In genomic region chr14:74504412-74504811, GRCh38 we compare ENCODE assay signal across 15 cellular contexts. TPM values are rescaled to one million over a fixed set of nuclear protein-coding genes. Genes with fewer than 3 reads are reported as not detected.
DNase-seq lines count a peak whose midpoint lies in the region; ATAC-seq and TF ChIP-seq lines count a peak whose summit lies in the region.
"Had no signal": no experiment of that assay in that cellular context is flagged by ENCODE, and none has a peak within 500 bp of the region (broad histone marks: within the 10 kb centered on the region; RNA-seq: fewer than 3 reads in every experiment).

No MANE protein-coding gene starts in this region.

- POLR2A ChIA-PET in RWPE1 (lab: Yijun Ruan, JAX; ENCODE audit: low non-redundant PET) = no interaction called here

- CTCF ChIA-PET in RWPE1 (lab: Yijun Ruan, JAX) = interaction anchor here (0.6 kb wide), 1 partner anchor 160 kb away, joined by 4 read pairs; no protein-coding TSS in a partner anchor

- no peaks in the 10 kb centered on the region for H3K9me3 ChIP-seq in neuronal stem cell (replicated peaks in 1 of 2; ENCODE audit: control insufficient read depth in 2 of 2, insufficient read depth in 1 of 2, low read depth in 1 of 2, low read length in 2 of 2)
- H3K9me3 ChIP-seq: A549, BE2C had no signal

- no peak overlapping the region for H3K4ac ChIP-seq in neuronal stem cell (ENCODE audit: low read length)

- no peak overlapping the region for H2BK15ac ChIP-seq in neuronal stem cell (ENCODE audit: low read length)

- H2BK5ac ChIP-seq in neuronal stem cell (ENCODE audit: low read length) = no peak overlapping the region

- H3K23ac ChIP-seq in neuronal stem cell (ENCODE audit: low read depth, low read length, poor library complexity) = no peak overlapping the region

- H2BK120ac ChIP-seq in neuronal stem cell (ENCODE audit: low read depth, low read length) = no peak overlapping the region

- H3K27ac ChIP-seq in RWPE1 = peak overlapping the region; percentile 51
- no peak overlapping the region for H3K27ac ChIP-seq in coronary artery
- H3K27ac ChIP-seq in neuronal stem cell (replicated peaks; ENCODE audit: low read length) = no peak overlapping the region
- H3K27ac ChIP-seq: A549, GM23248, HL-60 had no signal

- H3K4me3 ChIP-seq in coronary artery (no peak overlapping the region), neuronal stem cell (ENCODE audit: low read length in 2 of 2) (no peak overlapping the region)
- H3K4me3 ChIP-seq: A549, GM23248 had no signal

- H2AFZ ChIP-seq in neuronal stem cell (ENCODE audit: low read length) = no peak overlapping the region
- H2AFZ ChIP-seq: GM23248 had no signal

- H3K14ac ChIP-seq in neuronal stem cell (ENCODE audit: low read length) = no peak overlapping the region

- ATAC-seq in SK-N-SH treated with all-trans-retinoic acid at 6 μM for 48 hours = no peak
- ATAC-seq: A549 had no signal

- H3K18ac ChIP-seq in neuronal stem cell (ENCODE audit: low read length) = no peak overlapping the region

- no peak overlapping the region for H4K91ac ChIP-seq in neuronal stem cell (ENCODE audit: low read depth, low read length, poor library complexity)

- H2AK5ac ChIP-seq in neuronal stem cell (ENCODE audit: low read depth, low read length) = no peak overlapping the region

- no peak overlapping the region for H2BK12ac ChIP-seq in neuronal stem cell (ENCODE audit: low read length)

- no peak overlapping the region for H4K8ac ChIP-seq in neuronal stem cell (ENCODE audit: low read depth, low read length)

- peaks cover 12 to 25% of the 10 kb centered on the region in 2 donors for H3K4me1 ChIP-seq in neuronal stem cell (ENCODE audit: control insufficient read depth in 2 of 2, insufficient read depth in 1 of 2, low read depth in 1 of 2, low read length in 2 of 2)
- H3K4me1 ChIP-seq: BE2C had no signal

- no CpG with 5 or more reads among the region's 4 CpGs for WGBS in neuronal stem cell (ENCODE audit: extremely low coverage in 2 of 2, insufficient read length in 2 of 2, insufficient replicate concordance in 1 of 2), 2 donors

- no peaks in the 10 kb centered on the region for H3K79me1 ChIP-seq in neuronal stem cell (ENCODE audit: low read depth, low read length)

- no peak overlapping the region for H3K4me2 ChIP-seq in neuronal stem cell (ENCODE audit: insufficient read depth, low read length, poor library complexity, severe bottlenecking)
- H3K4me2 ChIP-seq: A549 had no signal

- TF ChIP-seq CTCF in RWPE1 (conservative IDR thresholded peaks at IDR 0.05; ENCODE audit: low read depth) (no peak), coronary artery (IDR thresholded peaks at IDR 0.05) (no peak)

- H3K27me3 ChIP-seq in neuronal stem cell (ENCODE audit: control insufficient read depth in 3 of 3, insufficient read depth in 3 of 3, low read depth in 1 of 3, low read length in 3 of 3) = no peaks in the 10 kb centered on the region
- H3K27me3 ChIP-seq: BE2C had no signal

- H3K36me3 ChIP-seq in neuronal stem cell (replicated peaks in 1 of 2; ENCODE audit: control insufficient read depth in 2 of 2, insufficient read depth in 2 of 2, low read length in 2 of 2) = no peaks in the 10 kb centered on the region
- H3K36me3 ChIP-seq: BE2C had no signal

- DNase-seq in activated naive CD4-positive, alpha-beta T cell treated with anti-CD3 and anti-CD28 coated beads, Interleukin-2, amount 50 U/mL, for 16 hours = peak; percentile 2
- no peak for DNase-seq in activated naive CD4-positive, alpha-beta T cell treated with Interleukin-2 at 50 U/mL for 16 hours
- no peak for DNase-seq in RWPE1 (ENCODE audit: low spot score)
- peak; percentile 65 for DNase-seq in coronary artery (ENCODE audit: low spot score)
- no peak for DNase-seq in neuronal stem cell (ENCODE audit: low spot score)
- no peak for DNase-seq in LoVo (ENCODE audit: low spot score)
- no peak for DNase-seq in stimulated activated CD4-positive, alpha-beta T cell treated with anti-CD3 and anti-CD28 coated beads, Interleukin-12 subunit alpha, Interleukin-12 subunit beta, amount 100 ng/mL, for 4 hours
- DNase-seq: BE2C, DMS53, GF-D8, GM23248, H7 had no signal

- peak overlapping the region; percentile 71 for H3K9ac ChIP-seq in neuronal stem cell (ENCODE audit: low read depth, low read length, poor library complexity)
- H3K9ac ChIP-seq: GM23248 had no signal

TF ChIP-seq in SK-N-SH treated with all-trans-retinoic acid at 6 μM for 48 hours, 23 proteins besides CTCF, POLR2A, EP300 and RAD21:
- no peak for TF ChIP-seq CSDC2 (CRISPR knock-in tag; IDR thresholded peaks at IDR 0.05)
- TF ChIP-seq POU6F1 (CRISPR knock-in tag; IDR thresholded peaks at IDR 0.05; ENCODE audit: borderline replicate concordance, low read depth) = no peak
- no peak for TF ChIP-seq CSRNP3 (CRISPR knock-in tag; IDR thresholded peaks at IDR 0.05)
- no peak for TF ChIP-seq ZFP3 (CRISPR knock-in tag; IDR thresholded peaks at IDR 0.05)
- no peak for TF ChIP-seq RARB (CRISPR knock-in tag; IDR thresholded peaks at IDR 0.05)
- no peak for TF ChIP-seq ZNF70 (CRISPR knock-in tag; IDR thresholded peaks at IDR 0.05)
- no peak for TF ChIP-seq PPARA (CRISPR knock-in tag; IDR thresholded peaks at IDR 0.05; ENCODE audit: borderline replicate concordance)
- TF ChIP-seq SNAI2 (CRISPR knock-in tag; IDR thresholded peaks at IDR 0.05) = no peak
- no peak for TF ChIP-seq PATZ1 (CRISPR knock-in tag; IDR thresholded peaks at IDR 0.05; ENCODE audit: borderline replicate concordance)
- TF ChIP-seq BACH2 (CRISPR knock-in tag; IDR thresholded peaks at IDR 0.05; ENCODE audit: borderline replicate concordance) = no peak
- TF ChIP-seq ZC3H10 (CRISPR knock-in tag; IDR thresholded peaks at IDR 0.05) = no peak
- TF ChIP-seq TSHZ2 (CRISPR knock-in tag; IDR thresholded peaks at IDR 0.05) = no peak

RNA-seq across cellular contexts. Expression of gene ISCA2, which starts 10.8 kb away (rescaled TPM):
- polyA plus RNA-seq in neuronal stem cell (2013, experiment 1 of 2) = 60.9 TPM
- polyA plus RNA-seq in neuronal stem cell (2013, experiment 2 of 2) = 63.2 TPM

RNA-seq across cellular contexts. Expression of gene NPC2, which starts 11.3 kb away (rescaled TPM):
- polyA plus RNA-seq in neuronal stem cell (2013, experiment 1 of 2) = 596 TPM
- polyA plus RNA-seq in neuronal stem cell (2013, experiment 2 of 2) = 610 TPM

Comparison
In these comparisons a context has a peak if more than half of its experiments do, and no peak if none do; other contexts are left out.
1. DNase-seq: peak in activated naive CD4-positive, alpha-beta T cell treated with anti-CD3 and anti-CD28 coated beads, Interleukin-2, amount 50 U/mL, for 16 hours (single experiment) and coronary artery (single experiment); none in activated naive CD4-positive, alpha-beta T cell treated with Interleukin-2 at 50 U/mL for 16 hours (single experiment), RWPE1 (single experiment), neuronal stem cell (single experiment), LoVo (single experiment) and stimulated activated CD4-positive, alpha-beta T cell treated with anti-CD3 and anti-CD28 coated beads, Interleukin-12 subunit alpha, Interleukin-12 subunit beta, amount 100 ng/mL, for 4 hours (single experiment).